In genomic region chr6:56869346-56869745, GRCh38 we compare ENCODE assay signal across 22 cellular contexts.
DNase-seq lines count a peak whose midpoint lies in the region; ATAC-seq, FAIRE-seq and TF ChIP-seq lines count a peak whose summit lies in the region.
"Had no signal": no experiment of that assay in that cellular context is flagged by ENCODE, and none has a peak within 500 bp of the region (broad histone marks: within the 10 kb centered on the region; RNA-seq: fewer than 3 reads in every experiment).

No MANE protein-coding gene starts in this region.

- H3K27me3 ChIP-seq in endothelial cell of umbilical vein (ENCODE audit: control insufficient read depth in 2 of 2, insufficient read depth in 2 of 2, low read length in 2 of 2): no peaks in the 10 kb centered on the region
- H3K27me3 ChIP-seq in skeletal muscle satellite cell (ENCODE audit: control insufficient read depth, insufficient read depth, low read length): no peaks in the 10 kb centered on the region
- H3K27me3 ChIP-seq: tibial nerve had no signal

- peak overlapping the region; percentile 84 for H2AFZ ChIP-seq in endothelial cell of umbilical vein (ENCODE audit: low read depth, low read length)

- POLR2A ChIA-PET in endothelial cell of umbilical vein (lab: Charles Lee): no interaction called here

- no peaks in the 10 kb centered on the region for H4K20me1 ChIP-seq in endothelial cell of umbilical vein (replicated peaks; ENCODE audit: control insufficient read depth, extremely low read depth, insufficient read depth, low read length)

- H3K36me3 ChIP-seq in endothelial cell of umbilical vein (ENCODE audit: control insufficient read depth in 2 of 2, extremely low read depth in 1 of 2, insufficient read depth in 2 of 2, low read length in 2 of 2): no peaks in the 10 kb centered on the region
- H3K36me3 ChIP-seq in skeletal muscle satellite cell (ENCODE audit: insufficient read depth, low read length): no peaks in the 10 kb centered on the region
- H3K36me3 ChIP-seq: tibial nerve had no signal

- DNase-seq in M059J (ENCODE audit: low read depth) (peak; percentile 54), endothelial cell of umbilical vein (ENCODE audit: low read depth, low spot score) (no peak), DMS79 treated with DMSO at 0.1 percent for 48 hours (lab: John Stamatoyannopoulos, UW) (no peak)
- no peak for DNase-seq in effector CD4-positive, alpha-beta T cell
- DNase-seq: activated CD4-positive, alpha-beta memory T cell treated with anti-CD3 and anti-CD28 coated beads, Interleukin-2, amount 10 ng/mL, durations not matched to agents 7 days and 5 days; activated CD4-positive, CD25-positive, alpha-beta regulatory T cell; activated T-cell treated with anti-CD3 and anti-CD28 coated beads for 4 hours; AML-193; amygdala; CD8-positive, alpha-beta memory T cell; naive thymus-derived CD8-positive, alpha-beta T cell; NCI-H187 treated with DMSO at 0.1 percent for 48 hours; NCI-H345; stimulated activated CD4-positive, alpha-beta T cell treated with anti-CD3 and anti-CD28 coated beads, Interleukin-2, amount 100 ng/mL, for 48 hours; stimulated activated naive CD8-positive, alpha-beta T cell treated with anti-CD3 and anti-CD28 coated beads, Interleukin-15, Interleukin-2, amounts not matched to agents 100 U/mL and 50 U/mL, for 24 hours had no signal

- H3K4me2 ChIP-seq in endothelial cell of umbilical vein (ENCODE audit: insufficient read depth, low read length) (peak overlapping the region; percentile 84), skeletal muscle satellite cell (ENCODE audit: low read length) (peak overlapping the region; percentile 63)

- H3K4me1 ChIP-seq in endothelial cell of umbilical vein (ENCODE audit: control insufficient read depth, extremely low read depth, insufficient read depth, low read length): peaks cover 45% of the 10 kb centered on the region
- peaks cover 52% of the 10 kb centered on the region for H3K4me1 ChIP-seq in skeletal muscle satellite cell (ENCODE audit: control insufficient read depth, insufficient read depth, low read length)

- no peak for TF ChIP-seq POLR2A in endothelial cell of umbilical vein (IDR thresholded peaks at IDR 0.05; ENCODE audit: low read depth, low read length)

- peak overlapping the region; percentile 70 for H3K27ac ChIP-seq in endothelial cell of umbilical vein (ENCODE audit: insufficient read depth, low read depth, low read length)
- H3K27ac ChIP-seq: SK-N-MC, skin epidermis, tibial nerve had no signal

- intact Hi-C loops in endothelial cell of umbilical vein (cut with micrococcal nuclease): loop anchor here (2.0 to 5.0 kb wide), 2 partner anchors 21 to 33 kb away; no protein-coding TSS in a partner anchor

- H3K9ac ChIP-seq in endothelial cell of umbilical vein (replicated peaks; ENCODE audit: extremely low read depth, insufficient read depth, low read length) (peak overlapping the region; percentile 62), skeletal muscle satellite cell (ENCODE audit: low read depth, low read length) (peak overlapping the region; percentile 77)

- dilution Hi-C loops in endothelial cell of umbilical vein (cut with MboI; ENCODE audit: extremely low pct_ligation_motif_present, low sequenced_read_pairs): no loop called here

- FAIRE-seq in endothelial cell of umbilical vein (lab: Jason Lieb, UNC): no peak

- ATAC-seq in GM21529 (IDR thresholded peaks at IDR 0.05; ENCODE audit: unreplicated experiment) (peak; percentile 16), GM19397 (IDR thresholded peaks at IDR 0.05; ENCODE audit: unreplicated experiment) (no peak)
- ATAC-seq: esophagus mucosa; naive thymus-derived CD8-positive, alpha-beta T cell; stimulated activated naive CD8-positive, alpha-beta T cell treated with anti-CD3 and anti-CD28 coated beads, Interleukin-15, Interleukin-2, amounts not matched to agents 100 U/mL and 50 U/mL, for 24 hours had no signal

- H3K79me2 ChIP-seq in endothelial cell of umbilical vein (ENCODE audit: control insufficient read depth, insufficient read depth, low read length): no peaks in the 10 kb centered on the region

- BruUV-seq in endothelial cell of umbilical vein (replicated peaks; lab: Mats Ljungman, UMichigan): no TSS peak

- CTCF ChIA-PET in endothelial cell of umbilical vein (lab: Charles Lee): interaction anchor here (0.8 to 4.3 kb wide), 7 partner anchors 9 to 86 kb away, joined by 3 to 36 read pairs (median 7); partner anchors contain the start of gene BEND6

- no peak for TF ChIP-seq CTCF in endothelial cell of umbilical vein (IDR thresholded peaks at IDR 0.05; ENCODE audit: extremely low read depth in 1 of 2, insufficient read depth in 1 of 2, low read depth in 1 of 2, low read length in 2 of 2)

- H3K9me3 ChIP-seq in endothelial cell of umbilical vein (replicated peaks; ENCODE audit: control insufficient read depth, insufficient read depth, low read length) (no peaks in the 10 kb centered on the region), skeletal muscle satellite cell (replicated peaks; ENCODE audit: low read length) (no peaks in the 10 kb centered on the region)
- H3K9me3 ChIP-seq: tibial nerve had no signal

- no peaks in the 10 kb centered on the region for H3K9me1 ChIP-seq in endothelial cell of umbilical vein (replicated peaks; ENCODE audit: control insufficient read depth, extremely low read depth, insufficient read depth, low read length)

- no peak overlapping the region for H3K4me3 ChIP-seq in endothelial cell of umbilical vein (replicated peaks in 1 of 3; ENCODE audit: insufficient read depth in 1 of 3, low read depth in 1 of 3, low read length in 3 of 3)
- peak overlapping the region; percentile 15 for H3K4me3 ChIP-seq in skeletal muscle satellite cell (ENCODE audit: low read length)
- H3K4me3 ChIP-seq: SK-N-MC, skin epidermis, tibial nerve had no signal

TF ChIP-seq in endothelial cell of umbilical vein, 7 proteins besides CTCF, POLR2A, EP300 and RAD21:
- no peak for TF ChIP-seq MAX (IDR thresholded peaks at IDR 0.05; ENCODE audit: insufficient read depth, insufficient read length)
- no peak for TF ChIP-seq POLR2AphosphoS5 (IDR thresholded peaks at IDR 0.05; ENCODE audit: insufficient read depth, low read depth, low read length)
- TF ChIP-seq FOS (IDR thresholded peaks at IDR 0.05; ENCODE audit: borderline replicate concordance, insufficient read depth, low read length): no peak
- TF ChIP-seq MYC (IDR thresholded peaks at IDR 0.05; ENCODE audit: low read depth, low read length): no peak
- TF ChIP-seq JUN (IDR thresholded peaks at IDR 0.05; ENCODE audit: borderline replicate concordance, insufficient read depth, insufficient read length, low read depth): no peak
- no peak for TF ChIP-seq GATA2 (IDR thresholded peaks at IDR 0.05; ENCODE audit: insufficient read depth, insufficient read length, low read depth, low read length)
- TF ChIP-seq EZH2 (IDR thresholded peaks at IDR 0.05; ENCODE audit: borderline replicate concordance, low read depth, low read length, severe bottlenecking): no peak
